ENCODE assay signal across 22 cellular contexts in the genomic region with DNA sequence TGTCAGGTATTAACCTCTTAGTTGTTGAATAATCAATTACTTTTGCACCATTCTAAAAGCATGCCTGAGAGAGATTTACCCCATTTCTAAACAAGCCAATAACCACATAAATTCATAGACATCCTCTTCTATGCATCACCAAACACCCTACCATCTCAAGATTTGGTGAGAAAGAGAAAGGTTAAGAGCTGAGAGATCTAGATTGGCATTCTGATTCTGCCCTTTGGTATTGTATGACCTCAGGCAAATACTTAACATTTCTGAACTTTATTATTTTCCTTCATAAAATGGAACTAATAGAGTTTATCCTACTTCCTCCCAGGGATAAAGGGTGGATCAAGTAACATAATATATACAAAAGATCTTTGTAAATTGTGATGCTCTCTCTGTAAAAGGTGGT.
"Had no signal": no experiment of that assay in that cellular context is flagged by ENCODE, and none has a peak within 500 bp of the region (broad histone marks: within the 10 kb centered on the region; RNA-seq: fewer than 3 reads in every experiment).

No MANE protein-coding gene starts in this region.

- ATAC-seq: effector memory CD8-positive, alpha-beta T cell; esophagus mucosa; foreskin keratinocyte; gastrocnemius medialis; heart right ventricle; left cardiac atrium; left lung; left ventricle myocardium superior; lower lobe of right lung; mucosa of descending colon; naive thymus-derived CD8-positive, alpha-beta T cell had no signal

- H3K27me3 ChIP-seq: colonic mucosa, esophagus squamous epithelium, foreskin keratinocyte, gastrocnemius medialis, heart right ventricle, left lung had no signal

- H3K4me3 ChIP-seq: colonic mucosa, esophagus squamous epithelium, gastrocnemius medialis, heart right ventricle, left lung, lower lobe of right lung, mucosa of descending colon had no signal

- DNase-seq: colonic mucosa; cortex of kidney; effector CD8-positive, alpha-beta T cell; effector memory CD8-positive, alpha-beta T cell; endodermal cell; erythroblast; esophagus squamous epithelium; foreskin keratinocyte; gastrocnemius medialis; glutamatergic neuron; head of caudate nucleus; heart right ventricle; hippocampal formation; left cardiac atrium; left lung; left ventricle myocardium superior; lower lobe of right lung; mesenchymal stem cell; mucosa of descending colon; naive B cell; naive thymus-derived CD8-positive, alpha-beta T cell had no signal

- H3K27ac ChIP-seq: colonic mucosa, esophagus squamous epithelium, foreskin keratinocyte, gastrocnemius medialis, heart right ventricle, left lung, lower lobe of right lung had no signal

- H3K36me3 ChIP-seq: colonic mucosa, esophagus squamous epithelium, gastrocnemius medialis, heart right ventricle, left lung, lower lobe of right lung had no signal

- H3K9me3 ChIP-seq: colonic mucosa, esophagus squamous epithelium, gastrocnemius medialis, heart right ventricle, left lung, lower lobe of right lung, mucosa of descending colon had no signal

- H3K4me1 ChIP-seq: colonic mucosa, esophagus squamous epithelium, heart right ventricle, left lung, lower lobe of right lung had no signal
